Comparison of ENCODE assay signal across 5 cellular contexts in genomic region chr12:79033788-79034187, GRCh38.
"Had no signal": no experiment of that assay in that cellular context is flagged by ENCODE, and none has a peak within 500 bp of the region (broad histone marks: within the 10 kb centered on the region; RNA-seq: fewer than 3 reads in every experiment).

No MANE protein-coding gene starts in this region.

- H3K4me2 ChIP-seq: GM23338 had no signal

- H3K4me3 ChIP-seq: GM23338, K562 had no signal

- ATAC-seq: GM23338, K562 had no signal

- H2AFZ ChIP-seq: GM23338 had no signal

- DNase-seq: H9, HCEC 1CT, IMR-90 had no signal
